14 cellular contexts compared by ENCODE assay signal in the genomic region with DNA sequence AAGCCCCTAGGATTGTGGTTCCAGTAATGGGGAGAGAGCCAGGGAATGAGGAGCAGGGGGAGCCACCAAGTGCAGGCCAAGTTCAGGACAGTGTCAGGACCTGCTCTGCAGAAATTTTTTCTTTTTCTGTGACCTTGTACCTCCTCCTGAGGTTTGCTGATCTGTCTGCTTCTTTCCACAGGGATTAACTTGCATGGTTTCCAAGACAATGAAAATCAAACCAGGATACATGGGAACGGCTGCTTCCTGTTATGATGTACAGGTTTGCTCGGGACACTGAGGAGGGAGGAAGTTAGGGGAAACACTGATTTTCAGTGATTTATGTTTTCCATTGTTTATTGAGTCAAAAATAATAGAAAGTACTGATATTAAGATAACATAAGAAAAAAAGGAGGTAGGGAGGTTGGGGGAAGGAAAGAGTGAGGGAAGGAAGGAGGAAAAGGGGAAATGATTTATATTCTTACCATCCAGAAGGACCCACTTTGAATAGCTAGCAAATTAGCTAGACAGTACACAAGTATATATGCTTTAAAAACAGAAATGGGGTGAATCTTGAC. TPM values are rescaled to one million over a fixed set of nuclear protein-coding genes. Genes with fewer than 3 reads are reported as not detected.
"Had no signal": no experiment of that assay in that cellular context is flagged by ENCODE, and none has a peak within 500 bp of the region (broad histone marks: within the 10 kb centered on the region; RNA-seq: fewer than 3 reads in every experiment).

No MANE protein-coding gene starts in this region.

RNA-seq across cellular contexts. Expression of a gene that starts 25.9 kb away (rescaled TPM):
- total RNA-seq: activated B cell treated with CpG ODN at 0.5 μM for 24 hours; activated CD4-positive, alpha-beta memory T cell treated with anti-CD3 and anti-CD28 coated beads for 36 hours; activated CD4-positive, alpha-beta T cell treated with anti-CD3 and anti-CD28 coated beads, Interleukin-2, amount 10 ng/mL, durations not matched to agents 24 days and 14 days; activated CD8-positive, alpha-beta memory T cell treated with anti-CD3 and anti-CD28 coated beads for 36 hours; activated CD8-positive, alpha-beta T cell treated with anti-CD3 and anti-CD28 coated beads for 36 hours; activated naive CD4-positive, alpha-beta T cell treated with anti-CD3 and anti-CD28 coated beads for 36 hours; activated naive CD4-positive, alpha-beta T cell treated with anti-CD3 and anti-CD28 coated beads, Interleukin-2, amount 50 U/mL, for 72 hours; activated naive CD8-positive, alpha-beta T cell treated with anti-CD3 and anti-CD28 coated beads for 36 hours; activated T-helper 1 cell treated with anti-CD3 and anti-CD28 coated beads, Interleukin-12 subunit alpha, Interleukin-12 subunit beta, Interleukin-2, Interleukin-4 antibody, amounts not matched to agents 30 ng/mL and 10 ng/mL and 1 ng/mL, durations not matched to agents 14 hours and 24 hours and 36 hours; activated T-helper 17 cell treated with anti-CD3 and anti-CD28 coated beads, Interleukin-2, amount 50 U/mL, for 72 hours; aorta; body of pancreas; breast epithelium; cardiac septum had no signal
- polyA plus RNA-seq: aorta had no signal
